ENCODE assay signal across 1 cellular context in genomic region chr1:190084552-190084951, GRCh38.
A peak's percentile ranks its signal among the peaks of the same experiment; 100 is the strongest.
TF ChIP-seq lines count a peak whose summit lies in the region.

No MANE protein-coding gene starts in this region.

TF ChIP-seq in H1, 55 proteins besides CTCF, POLR2A, EP300 and RAD21 (continued from another document):
- TF ChIP-seq E2F6 (IDR thresholded peaks at IDR 0.05), result peak; percentile 74
- TF ChIP-seq CBX5 (IDR thresholded peaks at IDR 0.05; ENCODE audit: low read depth, low read length), result no peak
